ENCODE assay signal across 24 cellular contexts in genomic region chr13:38803566-38803965, GRCh38.
DNase-seq lines count a peak whose midpoint lies in the region; ATAC-seq and TF ChIP-seq lines count a peak whose summit lies in the region.
"Had no signal": no experiment of that assay in that cellular context is flagged by ENCODE, and none has a peak within 500 bp of the region (broad histone marks: within the 10 kb centered on the region; RNA-seq: fewer than 3 reads in every experiment).

No MANE protein-coding gene starts in this region.

- POLR2A ChIA-PET in A673 (lab: Charles Lee; ENCODE audit: low non-redundant PET) = no interaction called here

- no peaks in the 10 kb centered on the region for H3K36me3 ChIP-seq in A673 (ENCODE audit: insufficient read depth, low read length, poor library complexity, severe bottlenecking)
- no peaks in the 10 kb centered on the region for H3K36me3 ChIP-seq in iPS-18a (ENCODE audit: control insufficient read depth, low read depth, low read length)
- no peaks in the 10 kb centered on the region for H3K36me3 ChIP-seq in neural progenitor cell
- H3K36me3 ChIP-seq: gastrocnemius medialis, left ventricle myocardium inferior, SJCRH30, upper lobe of left lung had no signal

- H3K79me2 ChIP-seq in neural progenitor cell (ENCODE audit: low read depth) = no peaks in the 10 kb centered on the region

- no peak overlapping the region for H2AFZ ChIP-seq in neural progenitor cell (replicated peaks)

- H3K27ac Mint-ChIP-seq in neural progenitor cell = peak overlapping the region; percentile 65
- H3K27ac Mint-ChIP-seq: activated naive CD4-positive, alpha-beta T cell treated with anti-CD3 and anti-CD28 coated beads, Interleukin-2, amount 50 U/mL, for 72 hours; CD14-positive monocyte; stimulated activated memory B cell treated with anti-CD40 and anti-IgM and Interleukin-4, amounts not matched to agents 10 μg/mL and 1 μg/mL and 100 μg/mL, for 72 hours had no signal

- DNase-seq in A673 (ENCODE audit: low spot score) (peak; percentile 94), NCI-H345 (lab: John Stamatoyannopoulos, UW) (peak; percentile 27), neural progenitor cell (ENCODE audit: low spot score) (peak; percentile 18), posterior vena cava (ENCODE audit: low spot score) (no peak), left colon (no peak), NCI-H2196 treated with DMSO at 0.1 percent for 48 hours (lab: John Stamatoyannopoulos, UW; ENCODE audit: unreplicated experiment) (no peak)
- DNase-seq: activated CD4-positive, alpha-beta T cell treated with anti-CD3 and anti-CD28 coated beads for 4 hours; activated T-cell treated with anti-CD3 and anti-CD28 coated beads for 4 hours; DMS79; gastrocnemius medialis; left ventricle myocardium inferior; NCI-H1048; NCI-H187; NCI-H526 treated with DMSO at 0.1 percent for 48 hours; occipital lobe; SJCRH30; T1000; upper lobe of left lung had no signal

- H4K20me1 ChIP-seq in neural progenitor cell (ENCODE audit: low read depth) = no peaks in the 10 kb centered on the region

- no peaks in the 10 kb centered on the region for H3F3A ChIP-seq in neural progenitor cell (ENCODE audit: low read depth)

- ATAC-seq in left colon = no peak
- ATAC-seq in HG02588 (IDR thresholded peaks at IDR 0.05; ENCODE audit: unreplicated experiment) = no peak
- ATAC-seq: activated naive CD4-positive, alpha-beta T cell treated with anti-CD3 and anti-CD28 coated beads, Interleukin-2, amount 50 U/mL, for 72 hours; gastrocnemius medialis; stimulated activated memory B cell treated with anti-CD40 and anti-IgM and Interleukin-4, amounts not matched to agents 10 μg/mL and 1 μg/mL and 100 μg/mL, for 72 hours had no signal

- intact Hi-C loops in A673 (cut with micrococcal nuclease; ENCODE audit: unreplicated experiment) = no loop called here
- intact Hi-C loops in posterior vena cava (cut with DNase I) = no loop called here
- intact Hi-C loops in left colon (cut with DNase I, micrococcal nuclease) = no loop called here

- H3K27me3 ChIP-seq in A673 (replicated peaks; ENCODE audit: insufficient read depth, low read depth, low read length, poor library complexity) (no peaks in the 10 kb centered on the region), iPS-18a (ENCODE audit: control insufficient read depth, insufficient read depth, low read length) (no peaks in the 10 kb centered on the region), neural progenitor cell (no peaks in the 10 kb centered on the region)
- H3K27me3 ChIP-seq: gastrocnemius medialis, SJCRH30, upper lobe of left lung had no signal

- peak overlapping the region; percentile 30 for H3K4me3 Mint-ChIP-seq in neural progenitor cell
- H3K4me3 Mint-ChIP-seq: CD14-positive monocyte; stimulated activated memory B cell treated with anti-CD40 and anti-IgM and Interleukin-4, amounts not matched to agents 10 μg/mL and 1 μg/mL and 100 μg/mL, for 72 hours had no signal

- CTCF ChIA-PET in A673 (lab: Charles Lee) = interaction anchor here (1.5 kb wide), 1 partner anchor 39 kb away, joined by 5 read pairs; no protein-coding TSS in a partner anchor

- H3K4me3 ChIP-seq in A673 (ENCODE audit: low read depth, low read length, poor library complexity, severe bottlenecking) = peak overlapping the region; percentile 8
- peak overlapping the region; percentile 32 for H3K4me3 ChIP-seq in iPS-18a (ENCODE audit: low read length)
- no peak overlapping the region for H3K4me3 ChIP-seq in neural progenitor cell
- H3K4me3 ChIP-seq: gastrocnemius medialis, left ventricle myocardium inferior, SJCRH30, upper lobe of left lung had no signal

- H3K9ac ChIP-seq in iPS-18a (ENCODE audit: low read length) (no peak overlapping the region), neural progenitor cell (no peak overlapping the region)

- peaks cover 5% of the 10 kb centered on the region for H3K27me3 Mint-ChIP-seq in neural progenitor cell (ENCODE audit: insufficient read depth, low read depth)
- H3K27me3 Mint-ChIP-seq: stimulated activated memory B cell treated with anti-CD40 and anti-IgM and Interleukin-4, amounts not matched to agents 10 μg/mL and 1 μg/mL and 100 μg/mL, for 72 hours had no signal

- peaks cover 36% of the 10 kb centered on the region for H3K9me3 Mint-ChIP-seq in neural progenitor cell
- H3K9me3 Mint-ChIP-seq: stimulated activated memory B cell treated with anti-CD40 and anti-IgM and Interleukin-4, amounts not matched to agents 10 μg/mL and 1 μg/mL and 100 μg/mL, for 72 hours had no signal

- TF ChIP-seq CTCF in A673 (conservative IDR thresholded peaks at IDR 0.05; ENCODE audit: low read depth, low read length) = no peak
- TF ChIP-seq CTCF in neural progenitor cell (IDR thresholded peaks at IDR 0.05) = no peak

- peaks cover 10% of the 10 kb centered on the region for H3K36me3 Mint-ChIP-seq in neural progenitor cell
- H3K36me3 Mint-ChIP-seq: CD14-positive monocyte; stimulated activated memory B cell treated with anti-CD40 and anti-IgM and Interleukin-4, amounts not matched to agents 10 μg/mL and 1 μg/mL and 100 μg/mL, for 72 hours had no signal

- BruUV-seq in A673 (replicated peaks; lab: Mats Ljungman, UMichigan) = no TSS peak

- H3K9me3 ChIP-seq in A673 (ENCODE audit: low read depth, low read length, poor library complexity, severe bottlenecking) (peaks cover 6% of the 10 kb centered on the region), iPS-18a (ENCODE audit: control insufficient read depth, low read depth, low read length) (no peaks in the 10 kb centered on the region), neural progenitor cell (ENCODE audit: low read depth) (no peaks in the 10 kb centered on the region)
- H3K9me3 ChIP-seq: gastrocnemius medialis, SJCRH30 had no signal

- H3K4me1 ChIP-seq in A673 (ENCODE audit: insufficient read depth, low read length, poor library complexity, severe bottlenecking) = peaks cover 24% of the 10 kb centered on the region
- peaks cover 32% of the 10 kb centered on the region for H3K4me1 ChIP-seq in iPS-18a (ENCODE audit: control insufficient read depth, low read depth, low read length)
- peaks cover 22% of the 10 kb centered on the region for H3K4me1 ChIP-seq in neural progenitor cell
- H3K4me1 ChIP-seq: gastrocnemius medialis, left ventricle myocardium inferior, SJCRH30, upper lobe of left lung had no signal

- H3K27ac ChIP-seq in A673 (ENCODE audit: low read depth, low read length, poor library complexity, severe bottlenecking) (peak overlapping the region; percentile 43), iPS-18a (ENCODE audit: low read length) (peak overlapping the region; percentile 41), neural progenitor cell (no peak overlapping the region)
- H3K27ac ChIP-seq: gastrocnemius medialis, left ventricle myocardium inferior, SJCRH30, upper lobe of left lung, VCaP had no signal

- peaks cover 32% of the 10 kb centered on the region for H3K4me1 Mint-ChIP-seq in neural progenitor cell
- H3K4me1 Mint-ChIP-seq: CD14-positive monocyte; stimulated activated memory B cell treated with anti-CD40 and anti-IgM and Interleukin-4, amounts not matched to agents 10 μg/mL and 1 μg/mL and 100 μg/mL, for 72 hours had no signal

- H3K4me2 ChIP-seq in neural progenitor cell = peak overlapping the region; percentile 48

Comparison
In these comparisons a context has a peak if more than half of its experiments do, and no peak if none do; other contexts are left out.
1. DNase-seq: peak in A673 (single experiment), NCI-H345 (single experiment) and neural progenitor cell (single experiment); none in posterior vena cava (single experiment), left colon (0 of 2) and NCI-H2196 treated with DMSO at 0.1 percent for 48 hours (single experiment).